ENCODE assay signal across 7 cellular contexts in the genomic region with DNA sequence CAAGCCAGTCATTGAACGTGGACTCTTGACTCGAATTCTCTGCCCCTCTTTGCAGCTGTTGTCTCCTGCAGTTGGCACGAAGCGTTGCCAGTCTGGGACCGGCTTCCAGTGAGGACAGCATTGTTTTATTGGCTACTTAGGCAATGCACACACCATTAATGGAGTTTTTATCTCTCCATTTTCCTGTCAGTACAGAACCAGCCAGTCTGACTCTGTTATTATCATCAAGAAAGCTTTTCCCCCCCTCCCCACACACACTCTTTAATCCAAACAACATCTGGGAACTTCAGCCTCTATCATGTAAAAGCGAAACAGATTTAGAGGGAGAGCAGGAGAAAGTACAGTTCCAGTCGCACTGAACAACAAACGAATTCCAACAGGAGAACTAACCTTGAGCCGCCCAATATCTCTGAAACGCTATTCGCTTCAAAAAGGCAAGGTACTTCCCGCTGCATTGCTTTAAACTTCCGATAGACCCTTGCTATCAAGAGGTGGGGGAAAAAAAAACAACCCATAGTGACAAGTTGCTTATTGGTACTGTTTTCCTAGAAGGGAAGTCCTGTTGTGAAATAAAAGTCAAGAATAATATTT. TPM values are rescaled to one million over a fixed set of nuclear protein-coding genes. Genes with fewer than 3 reads are reported as not detected.
A peak's percentile ranks its signal among the peaks of the same experiment; 100 is the strongest.
DNase-seq lines count a peak whose midpoint lies in the region; ATAC-seq and TF ChIP-seq lines count a peak whose summit lies in the region.

No MANE protein-coding gene starts in this region.

- H3K27ac ChIP-seq in HUES6 (ENCODE audit: low read depth, low read length), result no peak overlapping the region; the same call in 1 of the 2 replicates

- DNase-seq in RPMI7951 (ENCODE audit: low read depth), result peak; percentile 48
- peak; percentile 85 for DNase-seq in fibroblast of villous mesenchyme (ENCODE audit: low read depth)
- peak in 8 of 10 donors; percentile 28 to 93 (median 57) for DNase-seq in posterior cingulate gyrus

- intact Hi-C loops in posterior cingulate gyrus (cut with DNase I), result loop anchor here (5.0 kb wide), 1 partner anchor 34 kb away; no protein-coding TSS in a partner anchor

- no peaks in the 10 kb centered on the region for H3K27me3 ChIP-seq in HUES6 (ENCODE audit: control insufficient read depth, insufficient read depth, low read length)

- no peaks in the 10 kb centered on the region for H3K36me3 ChIP-seq in HUES6 (ENCODE audit: control insufficient read depth, insufficient read depth, low read length)

- TF ChIP-seq CTCF in fibroblast of villous mesenchyme (IDR thresholded peaks at IDR 0.05; ENCODE audit: insufficient read depth, low read depth, low read length), result no peak

- peaks cover 63% of the 10 kb centered on the region for H3K4me1 ChIP-seq in HUES6 (ENCODE audit: control insufficient read depth, insufficient read depth, low read length)

- H3K9me3 ChIP-seq in HUES6 (ENCODE audit: control insufficient read depth, insufficient read depth, low read depth, low read length), result no peaks in the 10 kb centered on the region

- H3K4me3 ChIP-seq in HUES6 (ENCODE audit: low read depth, low read length) (peak overlapping the region; percentile 2; the same call in 1 of the 2 replicates), fibroblast of villous mesenchyme (ENCODE audit: low read depth, low read length) (peak overlapping the region; percentile 56)

- no peak overlapping the region for H3K9ac ChIP-seq in HUES6 (ENCODE audit: low read length)

- ATAC-seq in GM18520 (IDR thresholded peaks at IDR 0.05; ENCODE audit: unreplicated experiment) (no peak), HG02610 (IDR thresholded peaks at IDR 0.05; ENCODE audit: unreplicated experiment) (no peak), HG02884 (IDR thresholded peaks at IDR 0.05; ENCODE audit: unreplicated experiment) (no peak)

RNA-seq across cellular contexts. Expression of gene ACVR1, which starts 38.2 kb away (rescaled TPM):
- 28.5 and 33.6 TPM in 2 replicates for total RNA-seq in RPMI7951 (2014; rRNA removed; shearing (Covaris generic))
- total RNA-seq in fibroblast of villous mesenchyme, result 38.7 and 44.9 TPM in 2 replicates
